In genomic region chr22:27775087-27775697, GRCh38 we compare ENCODE assay signal across 17 cellular contexts. TPM values are rescaled to one million over a fixed set of nuclear protein-coding genes. Genes with fewer than 3 reads are reported as not detected.
DNase-seq lines count a peak whose midpoint lies in the region; ATAC-seq and TF ChIP-seq lines count a peak whose summit lies in the region.
"Had no signal": no experiment of that assay in that cellular context is flagged by ENCODE, and none has a peak within 500 bp of the region (broad histone marks: within the 10 kb centered on the region; RNA-seq: fewer than 3 reads in every experiment).

No MANE protein-coding gene starts in this region.

- H3K4me2 ChIP-seq in IMR-90 (ENCODE audit: low read depth, low read length) = no peak overlapping the region

- peaks cover 3% of the 10 kb centered on the region for H3K27me3 Mint-ChIP-seq in activated CD4-positive, alpha-beta T cell treated with anti-CD3 and anti-CD28 coated beads for 36 hours
- peaks cover 3% of the 10 kb centered on the region for H3K27me3 Mint-ChIP-seq in glutamatergic neuron (ENCODE audit: unreplicated experiment)
- peaks cover 6% of the 10 kb centered on the region for H3K27me3 Mint-ChIP-seq in T-helper 2 cell treated with Interferon-gamma antibody and Interleukin-4, amounts not matched to agents 5 μg/mL and 100 μg/mL, for 36 hours (ENCODE audit: low read depth)

- in situ Hi-C loops in IMR-90 (cut with MboI; ENCODE audit: low sequenced_read_pairs) = no loop called here

- no peaks in the 10 kb centered on the region for H3K9me3 ChIP-seq in IMR-90 (ENCODE audit: control insufficient read depth, insufficient read depth, low read length)
- no peaks in the 10 kb centered on the region for H3K9me3 ChIP-seq in muscle layer of duodenum (ENCODE audit: control insufficient read depth in 1 of 2, low read length in 2 of 2)
- H3K9me3 ChIP-seq in thoracic aorta = no peaks in the 10 kb centered on the region

- no peak overlapping the region for H3K27ac Mint-ChIP-seq in activated CD4-positive, alpha-beta T cell treated with anti-CD3 and anti-CD28 coated beads for 36 hours
- no peak overlapping the region for H3K27ac Mint-ChIP-seq in glutamatergic neuron (ENCODE audit: unreplicated experiment)
- no peak overlapping the region for H3K27ac Mint-ChIP-seq in T-helper 2 cell treated with Interferon-gamma antibody and Interleukin-4, amounts not matched to agents 5 μg/mL and 100 μg/mL, for 36 hours
- H3K27ac Mint-ChIP-seq: activated naive CD8-positive, alpha-beta T cell treated with anti-CD3 and anti-CD28 coated beads, Interleukin-2, amount 50 U/mL, for 24 hours; dendritic cell treated with granulocyte-macrophage colony-stimulating factor and Interleukin-4, amounts not matched to agents 40 ng/mL and 50 ng/mL, for 4 days had no signal

- H3K4me3 ChIP-seq in IMR-90 (ENCODE audit: insufficient read depth, low read depth, low read length) (no peak overlapping the region), coronary artery (peak overlapping the region; percentile 54), muscle layer of duodenum (ENCODE audit: low read depth in 1 of 2, low read length in 2 of 2) (peak overlapping the region in 1 of 2 donors; percentile 20), thoracic aorta (peak overlapping the region; percentile 37)

- no peak overlapping the region for H3K18ac ChIP-seq in IMR-90 (ENCODE audit: low read depth, low read length)

- dilution Hi-C loops in IMR-90 (cut with HindIII; ENCODE audit: low sequenced_read_pairs, unreplicated experiment) = no loop called here

- TF ChIP-seq RAD21 in IMR-90 (IDR thresholded peaks at IDR 0.05; ENCODE audit: low read length) = no peak

- H4K91ac ChIP-seq in IMR-90 (ENCODE audit: insufficient read depth, low read depth, low read length) = no peak overlapping the region

- H3K27me3 ChIP-seq in IMR-90 (ENCODE audit: control insufficient read depth, insufficient read depth, low read length) (no peaks in the 10 kb centered on the region), muscle layer of duodenum (ENCODE audit: low read depth, low read length) (peaks cover 4% of the 10 kb centered on the region), thoracic aorta (replicated peaks; ENCODE audit: insufficient read depth) (no peaks in the 10 kb centered on the region)

- no peaks in the 10 kb centered on the region for H3K9me3 Mint-ChIP-seq in activated CD4-positive, alpha-beta T cell treated with anti-CD3 and anti-CD28 coated beads for 36 hours (ENCODE audit: low read depth)
- no peaks in the 10 kb centered on the region for H3K9me3 Mint-ChIP-seq in glutamatergic neuron (ENCODE audit: unreplicated experiment)
- H3K9me3 Mint-ChIP-seq in T-helper 2 cell treated with Interferon-gamma antibody and Interleukin-4, amounts not matched to agents 5 μg/mL and 100 μg/mL, for 36 hours = no peaks in the 10 kb centered on the region
- H3K9me3 Mint-ChIP-seq: activated naive CD8-positive, alpha-beta T cell treated with anti-CD3 and anti-CD28 coated beads, Interleukin-2, amount 50 U/mL, for 24 hours; dendritic cell treated with granulocyte-macrophage colony-stimulating factor and Interleukin-4, amounts not matched to agents 40 ng/mL and 50 ng/mL, for 4 days had no signal

- ATAC-seq in IMR-90 (ENCODE audit: low read depth) (0 out of 2 replicates have a peak, but pooled peaks have one; percentile 24), thoracic aorta (ENCODE audit: insufficient number of reproducible peaks, low FRiP score, low read depth) (peak; percentile 30)
- ATAC-seq in activated CD4-positive, alpha-beta T cell treated with anti-CD3 and anti-CD28 coated beads for 36 hours = no peak
- ATAC-seq: activated naive CD8-positive, alpha-beta T cell treated with anti-CD3 and anti-CD28 coated beads, Interleukin-2, amount 50 U/mL, for 24 hours; esophagus mucosa; PC-3; SK-N-SH treated with all-trans-retinoic acid at 6 μM for 48 hours had no signal

- H4K20me1 ChIP-seq in IMR-90 (ENCODE audit: insufficient read depth, low read length) = no peaks in the 10 kb centered on the region; the same call in 1 of the 2 replicates

- no peaks in the 10 kb centered on the region for H3K36me3 Mint-ChIP-seq in activated CD4-positive, alpha-beta T cell treated with anti-CD3 and anti-CD28 coated beads for 36 hours (ENCODE audit: low read depth)
- no peaks in the 10 kb centered on the region for H3K36me3 Mint-ChIP-seq in glutamatergic neuron (ENCODE audit: unreplicated experiment)
- no peaks in the 10 kb centered on the region for H3K36me3 Mint-ChIP-seq in T-helper 2 cell treated with Interferon-gamma antibody and Interleukin-4, amounts not matched to agents 5 μg/mL and 100 μg/mL, for 36 hours (ENCODE audit: low read depth)

- no peak overlapping the region for H3K14ac ChIP-seq in IMR-90 (replicated peaks; ENCODE audit: low read depth, low read length)

- no peaks in the 10 kb centered on the region for H3K9me1 ChIP-seq in IMR-90 (ENCODE audit: insufficient read depth, low read length)

- H2AFZ ChIP-seq in IMR-90 (replicated peaks; ENCODE audit: low read length, poor library complexity) = no peak overlapping the region

- DNase-seq in IMR-90 (peak; percentile 7), coronary artery (ENCODE audit: low spot score) (no peak), thoracic aorta (ENCODE audit: low spot score) (no peak), UCSD-AML1 (lab: John Stamatoyannopoulos, UW; ENCODE audit: unreplicated experiment) (no peak), glutamatergic neuron (no peak)
- DNase-seq in activated CD4-positive, alpha-beta T cell treated with anti-CD3 and anti-CD28 coated beads for 36 hours = no peak
- DNase-seq in T-helper 2 cell treated with Interferon-gamma antibody and Interleukin-4, amounts not matched to agents 5 μg/mL and 100 μg/mL, for 36 hours (ENCODE audit: low spot score) = no peak
- DNase-seq: activated CD4-positive, alpha-beta T cell treated with anti-CD3 and anti-CD28 coated beads, Interleukin-2, amount 50 U/mL, for 4 hours; activated naive CD8-positive, alpha-beta T cell treated with anti-CD3 and anti-CD28 coated beads, Interleukin-2, amount 50 U/mL, for 24 hours; hippocampal formation; NCI-H187 treated with DMSO at 0.1 percent for 48 hours; PC-3 had no signal

- intact Hi-C loops in IMR-90 (cut with micrococcal nuclease) = no loop called here
- intact Hi-C loops in activated CD4-positive, alpha-beta T cell treated with anti-CD3 and anti-CD28 coated beads for 36 hours (cut with DNase I, micrococcal nuclease) = no loop called here

- H3K9ac ChIP-seq in IMR-90 (ENCODE audit: low read depth, low read length) = no peak overlapping the region

- CTCF ChIA-PET in IMR-90 (lab: Yijun Ruan, JAX) = no interaction called here
- CTCF ChIA-PET in activated CD4-positive, alpha-beta T cell treated with anti-CD3 and anti-CD28 coated beads for 36 hours (lab: Charles Lee) = interaction anchor here (0.6 kb wide), 1 partner anchor 23 kb away, joined by 3 read pairs; no protein-coding TSS in a partner anchor

- 91% methylated on average over 8 of the region's 18 CpGs; no CpG with 5 or more reads in 1 of the 2 experiments for WGBS in IMR-90 (ENCODE audit: extremely low coverage in 2 of 2, insufficient read length in 1 of 2), 2 experiments

- H4K5ac ChIP-seq in IMR-90 (ENCODE audit: low read depth, low read length) = no peak overlapping the region

- no peak overlapping the region for H2BK20ac ChIP-seq in IMR-90 (ENCODE audit: low read depth, low read length)

- H3K4me3 Mint-ChIP-seq in activated CD4-positive, alpha-beta T cell treated with anti-CD3 and anti-CD28 coated beads for 36 hours = no peak overlapping the region
- H3K4me3 Mint-ChIP-seq in glutamatergic neuron (ENCODE audit: unreplicated experiment) = no peak overlapping the region
- no peak overlapping the region for H3K4me3 Mint-ChIP-seq in T-helper 2 cell treated with Interferon-gamma antibody and Interleukin-4, amounts not matched to agents 5 μg/mL and 100 μg/mL, for 36 hours
- H3K4me3 Mint-ChIP-seq: activated naive CD8-positive, alpha-beta T cell treated with anti-CD3 and anti-CD28 coated beads, Interleukin-2, amount 50 U/mL, for 24 hours; dendritic cell treated with granulocyte-macrophage colony-stimulating factor and Interleukin-4, amounts not matched to agents 40 ng/mL and 50 ng/mL, for 4 days had no signal

- no peak for TF ChIP-seq CTCF in IMR-90 (conservative IDR thresholded peaks at IDR 0.05; ENCODE audit: low read depth, low read length)
- no peak for TF ChIP-seq CTCF in coronary artery (IDR thresholded peaks at IDR 0.05)
- TF ChIP-seq CTCF in thoracic aorta (IDR thresholded peaks at IDR 0.05) = no peak
- no peak for TF ChIP-seq CTCF in glutamatergic neuron (IDR thresholded peaks at IDR 0.05; ENCODE audit: partially characterized antibody, unreplicated experiment)

- H3K23ac ChIP-seq in IMR-90 (ENCODE audit: low read depth, low read length) = no peak overlapping the region

- no peak overlapping the region for H2BK15ac ChIP-seq in IMR-90 (ENCODE audit: low read depth, low read length)

- H4K8ac ChIP-seq in IMR-90 (ENCODE audit: low read depth in 2 of 2, low read length in 2 of 2) = no peak overlapping the region

- no peak overlapping the region for H3K56ac ChIP-seq in IMR-90 (ENCODE audit: extremely low read depth, insufficient read depth, low read length)

- no peaks in the 10 kb centered on the region; a peak in 1 of 4 replicates for H3K79me1 ChIP-seq in IMR-90 (ENCODE audit: low read depth in 1 of 2, low read length in 2 of 2)

- H3K4me1 ChIP-seq in IMR-90 (ENCODE audit: control insufficient read depth, insufficient read depth, low read length) (no peaks in the 10 kb centered on the region; the same call in 1 of the 2 replicates), muscle layer of duodenum (ENCODE audit: control insufficient read depth in 1 of 2, insufficient read depth in 2 of 2, low read length in 2 of 2) (peaks cover 0 to 39% of the 10 kb centered on the region in 2 donors), thoracic aorta (ENCODE audit: control insufficient read depth in 1 of 2, low read depth in 2 of 2) (peaks cover 43 to 76% of the 10 kb centered on the region in 2 donors)

- H2BK5ac ChIP-seq in IMR-90 (ENCODE audit: low read depth, low read length, poor library complexity, severe bottlenecking) = no peak overlapping the region

- no peaks in the 10 kb centered on the region for H3K4me1 Mint-ChIP-seq in activated CD4-positive, alpha-beta T cell treated with anti-CD3 and anti-CD28 coated beads for 36 hours
- H3K4me1 Mint-ChIP-seq in glutamatergic neuron (ENCODE audit: low read depth, unreplicated experiment) = peaks cover 11% of the 10 kb centered on the region
- no peaks in the 10 kb centered on the region for H3K4me1 Mint-ChIP-seq in T-helper 2 cell treated with Interferon-gamma antibody and Interleukin-4, amounts not matched to agents 5 μg/mL and 100 μg/mL, for 36 hours (ENCODE audit: low read depth)
- H3K4me1 Mint-ChIP-seq: activated naive CD8-positive, alpha-beta T cell treated with anti-CD3 and anti-CD28 coated beads, Interleukin-2, amount 50 U/mL, for 24 hours had no signal

- H3K36me3 ChIP-seq in IMR-90 (ENCODE audit: control insufficient read depth, insufficient read depth, low read length) = peaks cover 8% of the 10 kb centered on the region; the same call in 1 of the 2 replicates
- H3K36me3 ChIP-seq in muscle layer of duodenum (ENCODE audit: control insufficient read depth in 1 of 2, insufficient read depth in 2 of 2, low read length in 2 of 2) = no peaks in the 10 kb centered on the region
- H3K36me3 ChIP-seq in thoracic aorta = no peaks in the 10 kb centered on the region

- TF ChIP-seq POLR2A in IMR-90 (IDR thresholded peaks at IDR 0.05; ENCODE audit: low read depth, low read length) = no peak

- 0 out of 2 replicates have a peak overlapping the region, but pooled peaks have one; percentile 10 for H2AK5ac ChIP-seq in IMR-90 (ENCODE audit: low read depth, low read length)

- no peak overlapping the region for H3K27ac ChIP-seq in IMR-90 (ENCODE audit: insufficient read depth, low read length)
- peak overlapping the region; percentile 91 to 93 for H3K27ac ChIP-seq in coronary artery
- peak overlapping the region; percentile 75 for H3K27ac ChIP-seq in muscle layer of duodenum (ENCODE audit: low read length)
- H3K27ac ChIP-seq in thoracic aorta = peak overlapping the region; percentile 80 to 95
- H3K27ac ChIP-seq: C4-2B had no signal

- peak overlapping the region; percentile 39 for H2AK9ac ChIP-seq in IMR-90 (replicated peaks; ENCODE audit: low read depth, low read length, poor library complexity)

- H3K4ac ChIP-seq in IMR-90 (ENCODE audit: low read depth, low read length) = no peak overlapping the region

- no TSS peak for BruUV-seq in IMR-90 (replicated peaks; lab: Mats Ljungman, UMichigan)

- POLR2A ChIA-PET in IMR-90 (lab: Charles Lee; ENCODE audit: unreplicated experiment) = no interaction called here
- POLR2A ChIA-PET in activated CD4-positive, alpha-beta T cell treated with anti-CD3 and anti-CD28 coated beads for 36 hours (lab: Charles Lee) = no interaction called here

- no peak overlapping the region for H2BK120ac ChIP-seq in IMR-90 (ENCODE audit: low read depth, low read length)

RNA-seq across cellular contexts. Expression of gene MN1, which starts 26.4 kb away (rescaled TPM):
- 0.28 and 0.36 TPM in 2 replicates for total RNA-seq in IMR-90 (2012; rRNA removed)
- polyA plus RNA-seq in IMR-90 (2012; rRNA removed) = 1.3 and 1.9 TPM in 2 replicates
- polyA plus RNA-seq in IMR-90 (2012; cell fraction: cytosol; rRNA removed) = 0.51 and 3.8 TPM in 2 replicates
- 1.5 and 2.2 TPM in 2 replicates for polyA plus RNA-seq in IMR-90 (2012; cell fraction: nucleus; rRNA removed; ENCODE audit: low replicate concordance)
- total RNA-seq in thoracic aorta = 10 to 100 TPM; 30.1 to 39.8 TPM
- total RNA-seq in activated CD4-positive, alpha-beta T cell treated with anti-CD3 and anti-CD28 coated beads for 36 hours = under 1 TPM; 0.05 to 0.12 TPM
- 0.91 TPM for total RNA-seq in glutamatergic neuron (ENCODE audit: unreplicated experiment)

Comparison
In these comparisons a context has a peak if more than half of its experiments do, and no peak if none do; other contexts are left out.
1. RNA of gene MN1, which starts 26.4 kb away (total RNA-seq): 30.1 to 39.8 TPM in thoracic aorta; 0.91 TPM in glutamatergic neuron (single experiment), 0.28 to 0.36 TPM in IMR-90 and 0.05 to 0.12 TPM in activated CD4-positive, alpha-beta T cell treated with anti-CD3 and anti-CD28 coated beads for 36 hours; every median in the first group is over 10 times any median in the second.